Comparison of ENCODE assay signal across 1 cellular context in genomic region chrX:13791559-13791958, GRCh38.
TF ChIP-seq lines count a peak whose summit lies in the region.

No MANE protein-coding gene starts in this region.

TF ChIP-seq in GM23338, 12 proteins besides CTCF, POLR2A, EP300 and RAD21 (continued from another document):
- TF ChIP-seq ZNF462 (CRISPR knock-in tag; IDR thresholded peaks at IDR 0.05) (no peak), STAT1 (IDR thresholded peaks at IDR 0.05; ENCODE audit: unreplicated experiment) (no peak), CREB1 (CRISPR knock-in tag; IDR thresholded peaks at IDR 0.05; ENCODE audit: low read depth) (no peak), EZH2phosphoT487 (IDR thresholded peaks at IDR 0.05; ENCODE audit: unreplicated experiment) (no peak), POLR2AphosphoS5 (IDR thresholded peaks at IDR 0.05; ENCODE audit: low read depth) (no peak), REST (IDR thresholded peaks at IDR 0.05; ENCODE audit: unreplicated experiment) (no peak)
